ENCODE assay signal across 2 cellular contexts in the genomic region with DNA sequence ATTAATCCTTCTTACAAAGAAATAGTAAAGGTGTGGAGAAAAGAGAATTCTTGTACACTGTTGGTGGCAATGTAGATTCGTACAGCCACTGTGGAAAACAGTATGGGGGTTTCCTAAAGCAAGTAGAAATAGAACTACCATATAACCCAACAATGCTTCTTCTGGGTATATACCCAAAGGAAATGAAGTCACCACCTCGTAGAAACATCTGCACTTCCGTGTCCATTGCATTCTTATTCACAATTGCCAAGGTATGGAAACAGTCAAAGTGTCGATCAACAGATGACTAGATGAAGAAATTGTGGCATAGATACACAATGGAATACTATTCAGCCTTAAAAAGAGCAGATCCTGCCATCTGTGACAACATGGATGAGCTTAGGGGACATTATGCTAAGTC.
TF ChIP-seq lines count a peak whose summit lies in the region.

No MANE protein-coding gene starts in this region.

TF ChIP-seq in HepG2, 621 proteins besides CTCF, POLR2A, EP300 and RAD21 (continued from another document):
- no peak for TF ChIP-seq MIXL1 (CRISPR knock-in tag; IDR thresholded peaks at IDR 0.05)
- no peak for TF ChIP-seq NCOA1 (CRISPR knock-in tag; IDR thresholded peaks at IDR 0.05)

TF ChIP-seq in K562, 482 proteins besides CTCF, POLR2A, EP300 and RAD21 (continued from another document):
- TF ChIP-seq TRIM28 (IDR thresholded peaks at IDR 0.05) (peak; percentile 73; the same call in 1 of the 2 replicates), CBX3 (IDR thresholded peaks at IDR 0.05; ENCODE audit: borderline replicate concordance in 1 of 2, low read length in 2 of 2) (peak in 1 of 2 experiments; percentile 58; a peak in 1 of 3 replicates)
